In genomic region chr12:95114766-95115450, GRCh38 we compare ENCODE assay signal across 1 cellular context.
TF ChIP-seq lines count a peak whose summit lies in the region.

No MANE protein-coding gene starts in this region.

TF ChIP-seq in WTC11, 78 proteins besides CTCF, POLR2A, EP300 and RAD21 (continued from another document):
- TF ChIP-seq ZNF425 (CRISPR knock-in tag; conservative IDR thresholded peaks at IDR 0.05) = no peak
